1 cellular context compared by ENCODE assay signal in the genomic region with DNA sequence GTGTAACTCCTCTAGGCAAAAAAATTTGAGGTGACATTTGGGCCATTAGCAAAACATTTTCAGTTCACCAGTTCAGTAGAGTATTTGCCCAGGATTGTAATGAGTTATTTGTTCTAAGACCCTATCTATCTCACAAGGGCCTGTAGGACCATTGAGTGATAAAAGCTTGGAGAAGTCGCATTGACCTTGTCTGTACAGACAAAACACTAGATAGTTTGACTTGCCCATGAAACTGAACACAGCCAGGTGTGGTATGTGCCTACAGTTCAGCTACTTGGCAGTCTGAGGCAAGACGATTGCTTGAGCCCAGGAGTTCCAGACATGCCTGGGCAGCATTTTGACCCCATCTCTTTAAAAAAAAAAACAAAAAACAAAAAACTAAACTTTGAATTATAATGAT.
TF ChIP-seq lines count a peak whose summit lies in the region.

No MANE protein-coding gene starts in this region.

TF ChIP-seq in WTC11, 78 proteins besides CTCF, POLR2A, EP300 and RAD21 (continued from another document):
- TF ChIP-seq, protein P1, sequence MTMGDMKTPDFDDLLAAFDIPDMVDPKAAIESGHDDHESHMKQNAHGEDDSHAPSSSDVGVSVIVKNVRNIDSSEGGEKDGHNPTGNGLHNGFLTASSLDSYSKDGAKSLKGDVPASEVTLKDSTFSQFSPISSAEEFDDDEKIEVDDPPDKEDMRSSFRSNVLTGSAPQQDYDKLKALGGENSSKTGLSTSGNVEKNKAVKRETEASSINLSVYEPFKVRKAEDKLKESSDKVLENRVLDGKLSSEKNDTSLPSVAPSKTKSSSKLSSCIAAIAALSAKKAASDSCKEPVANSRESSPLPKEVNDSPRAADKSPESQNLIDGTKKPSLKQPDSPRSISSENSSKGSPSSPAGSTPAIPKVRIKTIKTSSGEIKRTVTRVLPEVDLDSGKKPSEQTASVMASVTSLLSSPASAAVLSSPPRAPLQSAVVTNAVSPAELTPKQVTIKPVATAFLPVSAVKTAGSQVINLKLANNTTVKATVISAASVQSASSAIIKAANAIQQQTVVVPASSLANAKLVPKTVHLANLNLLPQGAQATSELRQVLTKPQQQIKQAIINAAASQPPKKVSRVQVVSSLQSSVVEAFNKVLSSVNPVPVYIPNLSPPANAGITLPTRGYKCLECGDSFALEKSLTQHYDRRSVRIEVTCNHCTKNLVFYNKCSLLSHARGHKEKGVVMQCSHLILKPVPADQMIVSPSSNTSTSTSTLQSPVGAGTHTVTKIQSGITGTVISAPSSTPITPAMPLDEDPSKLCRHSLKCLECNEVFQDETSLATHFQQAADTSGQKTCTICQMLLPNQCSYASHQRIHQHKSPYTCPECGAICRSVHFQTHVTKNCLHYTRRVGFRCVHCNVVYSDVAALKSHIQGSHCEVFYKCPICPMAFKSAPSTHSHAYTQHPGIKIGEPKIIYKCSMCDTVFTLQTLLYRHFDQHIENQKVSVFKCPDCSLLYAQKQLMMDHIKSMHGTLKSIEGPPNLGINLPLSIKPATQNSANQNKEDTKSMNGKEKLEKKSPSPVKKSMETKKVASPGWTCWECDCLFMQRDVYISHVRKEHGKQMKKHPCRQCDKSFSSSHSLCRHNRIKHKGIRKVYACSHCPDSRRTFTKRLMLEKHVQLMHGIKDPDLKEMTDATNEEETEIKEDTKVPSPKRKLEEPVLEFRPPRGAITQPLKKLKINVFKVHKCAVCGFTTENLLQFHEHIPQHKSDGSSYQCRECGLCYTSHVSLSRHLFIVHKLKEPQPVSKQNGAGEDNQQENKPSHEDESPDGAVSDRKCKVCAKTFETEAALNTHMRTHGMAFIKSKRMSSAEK (CRISPR knock-in tag; IDR thresholded peaks at IDR 0.05; ENCODE audit: borderline replicate concordance), result no peak
- TF ChIP-seq CREB1 (CRISPR knock-in tag; IDR thresholded peaks at IDR 0.05) (no peak), GTF2I (CRISPR knock-in tag; conservative IDR thresholded peaks at IDR 0.05) (no peak)
- TF ChIP-seq, protein P2, sequence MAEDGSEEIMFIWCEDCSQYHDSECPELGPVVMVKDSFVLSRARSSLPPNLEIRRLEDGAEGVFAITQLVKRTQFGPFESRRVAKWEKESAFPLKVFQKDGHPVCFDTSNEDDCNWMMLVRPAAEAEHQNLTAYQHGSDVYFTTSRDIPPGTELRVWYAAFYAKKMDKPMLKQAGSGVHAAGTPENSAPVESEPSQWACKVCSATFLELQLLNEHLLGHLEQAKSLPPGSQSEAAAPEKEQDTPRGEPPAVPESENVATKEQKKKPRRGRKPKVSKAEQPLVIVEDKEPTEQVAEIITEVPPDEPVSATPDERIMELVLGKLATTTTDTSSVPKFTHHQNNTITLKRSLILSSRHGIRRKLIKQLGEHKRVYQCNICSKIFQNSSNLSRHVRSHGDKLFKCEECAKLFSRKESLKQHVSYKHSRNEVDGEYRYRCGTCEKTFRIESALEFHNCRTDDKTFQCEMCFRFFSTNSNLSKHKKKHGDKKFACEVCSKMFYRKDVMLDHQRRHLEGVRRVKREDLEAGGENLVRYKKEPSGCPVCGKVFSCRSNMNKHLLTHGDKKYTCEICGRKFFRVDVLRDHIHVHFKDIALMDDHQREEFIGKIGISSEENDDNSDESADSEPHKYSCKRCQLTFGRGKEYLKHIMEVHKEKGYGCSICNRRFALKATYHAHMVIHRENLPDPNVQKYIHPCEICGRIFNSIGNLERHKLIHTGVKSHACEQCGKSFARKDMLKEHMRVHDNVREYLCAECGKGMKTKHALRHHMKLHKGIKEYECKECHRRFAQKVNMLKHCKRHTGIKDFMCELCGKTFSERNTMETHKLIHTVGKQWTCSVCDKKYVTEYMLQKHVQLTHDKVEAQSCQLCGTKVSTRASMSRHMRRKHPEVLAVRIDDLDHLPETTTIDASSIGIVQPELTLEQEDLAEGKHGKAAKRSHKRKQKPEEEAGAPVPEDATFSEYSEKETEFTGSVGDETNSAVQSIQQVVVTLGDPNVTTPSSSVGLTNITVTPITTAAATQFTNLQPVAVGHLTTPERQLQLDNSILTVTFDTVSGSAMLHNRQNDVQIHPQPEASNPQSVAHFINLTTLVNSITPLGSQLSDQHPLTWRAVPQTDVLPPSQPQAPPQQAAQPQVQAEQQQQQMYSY (CRISPR knock-in tag; IDR thresholded peaks at IDR 0.05), result no peak
